Comparison of ENCODE assay signal across 1 cellular context in the genomic region with DNA sequence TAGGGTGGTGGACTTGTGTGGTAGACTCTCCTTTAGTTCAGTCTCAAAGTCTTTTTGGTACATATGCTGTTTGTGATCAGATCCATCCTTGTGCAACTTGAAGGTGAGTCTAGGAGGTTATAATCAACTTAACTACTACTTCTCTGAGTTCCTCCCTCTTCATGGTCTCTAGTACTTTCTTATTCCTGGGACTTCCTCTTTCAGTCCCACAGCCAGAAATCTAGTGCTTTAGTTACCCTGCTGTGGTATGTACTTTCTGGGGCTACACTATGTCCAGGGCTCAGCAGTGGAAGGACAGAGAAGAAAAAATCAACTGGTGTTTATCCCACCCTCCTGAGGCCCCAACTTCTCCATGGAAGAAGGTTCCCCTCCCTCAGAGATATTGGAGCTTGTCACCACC.
TF ChIP-seq lines count a peak whose summit lies in the region.

No MANE protein-coding gene starts in this region.

TF ChIP-seq in K562, 482 proteins besides CTCF, POLR2A, EP300 and RAD21:
- TF ChIP-seq, protein P1, sequence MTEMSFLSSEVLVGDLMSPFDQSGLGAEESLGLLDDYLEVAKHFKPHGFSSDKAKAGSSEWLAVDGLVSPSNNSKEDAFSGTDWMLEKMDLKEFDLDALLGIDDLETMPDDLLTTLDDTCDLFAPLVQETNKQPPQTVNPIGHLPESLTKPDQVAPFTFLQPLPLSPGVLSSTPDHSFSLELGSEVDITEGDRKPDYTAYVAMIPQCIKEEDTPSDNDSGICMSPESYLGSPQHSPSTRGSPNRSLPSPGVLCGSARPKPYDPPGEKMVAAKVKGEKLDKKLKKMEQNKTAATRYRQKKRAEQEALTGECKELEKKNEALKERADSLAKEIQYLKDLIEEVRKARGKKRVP (CRISPR knock-in tag; IDR thresholded peaks at IDR 0.05) = no peak
- peak; percentile 72; the same call in 1 of the 2 replicates for TF ChIP-seq SPI1 (IDR thresholded peaks at IDR 0.05; ENCODE audit: borderline replicate concordance, low read depth, low read length)
